1 cellular context compared by ENCODE assay signal in the genomic region with DNA sequence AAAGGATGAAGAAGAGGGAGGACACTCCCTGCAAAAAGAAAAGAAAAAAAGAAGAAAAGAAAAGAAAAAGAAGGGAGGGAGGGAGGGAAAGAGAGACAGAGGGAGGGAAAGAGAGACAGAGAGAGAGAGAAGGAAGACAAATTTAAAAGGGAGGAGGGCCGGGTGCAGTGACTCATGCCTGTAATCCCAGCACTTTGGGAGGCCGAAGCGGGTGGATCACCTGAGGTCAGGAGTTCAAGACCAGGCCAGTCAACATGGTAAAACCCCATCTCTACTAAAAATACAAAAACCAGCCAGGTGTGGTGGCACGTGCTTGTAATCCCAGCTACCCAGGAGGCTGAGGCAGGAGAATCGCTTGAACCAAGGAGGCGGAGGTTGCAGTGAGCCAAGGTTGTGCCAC.
TF ChIP-seq lines count a peak whose summit lies in the region.

No MANE protein-coding gene starts in this region.

TF ChIP-seq in K562, 482 proteins besides CTCF, POLR2A, EP300 and RAD21:
- TF ChIP-seq JUND (IDR thresholded peaks at IDR 0.05; ENCODE audit: borderline replicate concordance, low read depth, low read length): 0 out of 2 replicates have a peak, but pooled peaks have one; percentile 18
- TF ChIP-seq JUND (tag; IDR thresholded peaks at IDR 0.05; ENCODE audit: borderline replicate concordance, low read depth, low read length): 0 out of 3 replicates have a peak, but pooled peaks have one; percentile 16
- TF ChIP-seq ARID1B (IDR thresholded peaks at IDR 0.05): peak; percentile 20; the same call in 1 of the 2 replicates
- TF ChIP-seq, protein P1, sequence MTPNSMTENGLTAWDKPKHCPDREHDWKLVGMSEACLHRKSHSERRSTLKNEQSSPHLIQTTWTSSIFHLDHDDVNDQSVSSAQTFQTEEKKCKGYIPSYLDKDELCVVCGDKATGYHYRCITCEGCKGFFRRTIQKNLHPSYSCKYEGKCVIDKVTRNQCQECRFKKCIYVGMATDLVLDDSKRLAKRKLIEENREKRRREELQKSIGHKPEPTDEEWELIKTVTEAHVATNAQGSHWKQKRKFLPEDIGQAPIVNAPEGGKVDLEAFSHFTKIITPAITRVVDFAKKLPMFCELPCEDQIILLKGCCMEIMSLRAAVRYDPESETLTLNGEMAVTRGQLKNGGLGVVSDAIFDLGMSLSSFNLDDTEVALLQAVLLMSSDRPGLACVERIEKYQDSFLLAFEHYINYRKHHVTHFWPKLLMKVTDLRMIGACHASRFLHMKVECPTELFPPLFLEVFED (CRISPR knock-in tag; conservative IDR thresholded peaks at IDR 0.05): 0 out of 2 replicates have a peak, but pooled peaks have one; percentile 19
